33 cellular contexts compared by ENCODE assay signal in the genomic region with DNA sequence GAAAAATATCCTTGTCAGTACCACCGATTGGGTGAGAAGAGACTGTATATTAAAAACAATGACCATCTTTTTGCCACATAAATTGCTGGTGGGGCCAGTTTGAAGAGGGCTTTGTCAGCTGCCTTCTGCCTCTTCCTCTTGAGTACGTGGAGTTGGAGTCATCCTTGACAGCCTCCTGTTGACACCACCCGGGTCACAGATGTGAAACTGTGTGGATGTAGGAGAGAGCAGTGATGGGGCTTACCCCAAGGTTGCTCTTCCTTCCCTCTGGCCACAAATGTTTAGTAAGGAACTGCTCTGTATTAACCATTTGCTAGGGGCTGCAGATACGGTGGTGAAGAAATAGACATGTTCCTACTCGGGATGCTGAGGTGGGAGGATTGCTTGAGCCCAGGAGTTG. TPM values are rescaled to one million over a fixed set of nuclear protein-coding genes. Genes with fewer than 3 reads are reported as not detected.
DNase-seq lines count a peak whose midpoint lies in the region; ATAC-seq and TF ChIP-seq lines count a peak whose summit lies in the region.
"Had no signal": no experiment of that assay in that cellular context is flagged by ENCODE, and none has a peak within 500 bp of the region (broad histone marks: within the 10 kb centered on the region; RNA-seq: fewer than 3 reads in every experiment).

No MANE protein-coding gene starts in this region.

- H3K4me3 ChIP-seq in trophoblast cell (ENCODE audit: low read depth, low read length) = no peak overlapping the region
- H3K4me3 ChIP-seq: A549, colonic mucosa, ovary, SK-N-MC, skin epidermis, thoracic aorta, uterus had no signal

- H3K79me1 ChIP-seq in trophoblast cell (ENCODE audit: low read length) = no peaks in the 10 kb centered on the region

- H2BK12ac ChIP-seq in trophoblast cell (ENCODE audit: low read length) = no peak overlapping the region

- intact Hi-C loops in activated CD4-positive, alpha-beta memory T cell treated with anti-CD3 and anti-CD28 coated beads for 36 hours (cut with micrococcal nuclease) = no loop called here
- intact Hi-C loops in activated T-helper 1 cell treated with anti-CD3 and anti-CD28 coated beads, Interleukin-12 subunit alpha, Interleukin-12 subunit beta, Interleukin-2, Interleukin-4 antibody, amounts not matched to agents 30 ng/mL and 10 ng/mL and 1 ng/mL, durations not matched to agents 14 hours and 24 hours and 36 hours (cut with micrococcal nuclease) = no loop called here

- H2AFZ ChIP-seq in trophoblast cell (ENCODE audit: insufficient read depth, low read length, poor library complexity) = no peak overlapping the region

- H3K4me2 ChIP-seq in trophoblast cell (ENCODE audit: low read length) = no peak overlapping the region
- H3K4me2 ChIP-seq: A549 had no signal

- H3K4me1 ChIP-seq in trophoblast cell (ENCODE audit: control insufficient read depth in 1 of 2, insufficient read depth in 2 of 2, low read length in 2 of 2) = no peaks in the 10 kb centered on the region
- H3K4me1 ChIP-seq: A549, colonic mucosa, uterus had no signal

- no peak overlapping the region for H2BK5ac ChIP-seq in trophoblast cell (ENCODE audit: low read depth, low read length, poor library complexity)

- no peak for TF ChIP-seq CTCF in GM20000 (IDR thresholded peaks at IDR 0.05; ENCODE audit: extremely low read depth, missing control alignments)
- no peak for TF ChIP-seq CTCF in mesothelial cell of epicardium (IDR thresholded peaks at IDR 0.05; ENCODE audit: unreplicated experiment)

- peaks cover 1% of the 10 kb centered on the region for H3K79me2 ChIP-seq in trophoblast cell (ENCODE audit: control insufficient read depth, insufficient read depth, low read length, poor library complexity)

- no CpG with 5 or more reads among the region's 5 CpGs for WGBS in trophoblast cell (ENCODE audit: extremely low coverage, insufficient coverage, insufficient read length)

- ATAC-seq in HG03039 (IDR thresholded peaks at IDR 0.05; ENCODE audit: unreplicated experiment) = no peak
- ATAC-seq: activated CD4-positive, CD25-positive, alpha-beta regulatory T cell treated with anti-CD3 and anti-CD28 coated beads, Interleukin-2, amount 50 U/mL, for 24 hours; naive thymus-derived CD8-positive, alpha-beta T cell had no signal

- no peak overlapping the region for H2BK120ac ChIP-seq in trophoblast cell (ENCODE audit: insufficient read depth, low read length, poor library complexity)

- no peaks in the 10 kb centered on the region for H3K27me3 ChIP-seq in trophoblast cell (ENCODE audit: insufficient read depth, low read length)
- H3K27me3 ChIP-seq: colonic mucosa, ovary, uterus had no signal

- CTCF ChIA-PET in activated CD4-positive, alpha-beta memory T cell treated with anti-CD3 and anti-CD28 coated beads for 36 hours (lab: Charles Lee) = interaction anchor here (1.2 kb wide), 1 partner anchor 20 kb away, joined by 5 read pairs; no protein-coding TSS in a partner anchor
- CTCF ChIA-PET in activated CD4-positive, alpha-beta memory T cell treated with anti-CD3 and anti-CD28 coated beads, Interleukin-2, amount 10 ng/mL, durations not matched to agents 7 days and 5 days (lab: Charles Lee) = interaction anchor here (0.9 kb wide), 1 partner anchor 29 kb away, joined by 3 read pairs; no protein-coding TSS in a partner anchor

- no peak overlapping the region for H3K14ac ChIP-seq in trophoblast cell (ENCODE audit: low read length)

- peak overlapping the region; percentile 77 for H3K27ac Mint-ChIP-seq in activated CD4-positive, alpha-beta memory T cell treated with anti-CD3 and anti-CD28 coated beads for 36 hours
- no peak overlapping the region for H3K27ac Mint-ChIP-seq in activated CD4-positive, alpha-beta memory T cell treated with anti-CD3 and anti-CD28 coated beads, Interleukin-2, amount 10 ng/mL, durations not matched to agents 7 days and 5 days
- H3K27ac Mint-ChIP-seq in activated T-helper 1 cell treated with anti-CD3 and anti-CD28 coated beads, Interleukin-12 subunit alpha, Interleukin-12 subunit beta, Interleukin-2, Interleukin-4 antibody, amounts not matched to agents 30 ng/mL and 10 ng/mL and 1 ng/mL, durations not matched to agents 14 hours and 24 hours and 36 hours = peak overlapping the region; percentile 69
- no peak overlapping the region for H3K27ac Mint-ChIP-seq in mesothelial cell of epicardium

- POLR2A ChIA-PET in activated CD4-positive, alpha-beta memory T cell treated with anti-CD3 and anti-CD28 coated beads for 36 hours (lab: Charles Lee) = interaction anchor here (0.6 kb wide), 1 partner anchor 8 kb away, joined by 3 read pairs; no protein-coding TSS in a partner anchor
- POLR2A ChIA-PET in activated CD4-positive, alpha-beta memory T cell treated with anti-CD3 and anti-CD28 coated beads, Interleukin-2, amount 10 ng/mL, durations not matched to agents 7 days and 5 days (lab: Charles Lee) = no interaction called here

- H4K91ac ChIP-seq in trophoblast cell (ENCODE audit: low read depth, low read length) = no peak overlapping the region

- H4K12ac ChIP-seq in trophoblast cell (ENCODE audit: low read depth, low read length) = no peak overlapping the region

- H3K9me3 ChIP-seq in trophoblast cell (ENCODE audit: insufficient read depth, low read depth, low read length) = no peaks in the 10 kb centered on the region
- H3K9me3 ChIP-seq: A549, colonic mucosa, ovary, thoracic aorta, uterus had no signal

- DNase-seq in activated CD4-positive, alpha-beta memory T cell treated with anti-CD3 and anti-CD28 coated beads for 36 hours = peak; percentile 58
- DNase-seq in activated CD4-positive, alpha-beta memory T cell treated with anti-CD3 and anti-CD28 coated beads, Interleukin-2, amount 10 ng/mL, durations not matched to agents 7 days and 5 days = no peak
- DNase-seq in GDM1 (lab: John Stamatoyannopoulos, UW) (peak; percentile 4), trophoblast cell (no peak), GM20000 (ENCODE audit: low spot score) (no peak), mesothelial cell of epicardium (ENCODE audit: low spot score in 2 of 2, unreplicated experiment in 2 of 2) (no peak)
- DNase-seq in activated T-helper 1 cell treated with anti-CD3 and anti-CD28 coated beads, Interleukin-12 subunit alpha, Interleukin-12 subunit beta, Interleukin-2, Interleukin-4 antibody, amounts not matched to agents 30 ng/mL and 10 ng/mL and 1 ng/mL, durations not matched to agents 14 hours and 24 hours and 36 hours (ENCODE audit: low spot score) = no peak
- DNase-seq: activated CD8-positive, alpha-beta memory T cell treated with anti-CD3 and anti-CD28 coated beads, Interleukin-2, amount 50 U/mL, for 4 hours; activated gamma-delta T cell treated with Interleukin-2 at 50 U/mL for 16 hours; AML-193; aorta; CD8-positive, alpha-beta memory T cell; colonic mucosa; DMS 273 treated with DMSO at 0.1 percent for 48 hours; effector CD8-positive, alpha-beta T cell; EL; kidney; naive thymus-derived CD8-positive, alpha-beta T cell; NCI-H146; NCI-H2107; NCI-H82; ovary; retina; RPMI8226; stimulated activated CD4-positive, alpha-beta T cell treated with anti-CD3 and anti-CD28 coated beads, Interleukin-4, amount 100 ng/mL, for 1 hour; stimulated activated naive CD4-positive, alpha-beta T cell; uterus had no signal

- H3K23ac ChIP-seq in trophoblast cell (ENCODE audit: low read length) = no peak overlapping the region

- peak overlapping the region; percentile 47 for H3K4ac ChIP-seq in trophoblast cell (ENCODE audit: low read depth, low read length)

- H3K9me3 Mint-ChIP-seq in activated CD4-positive, alpha-beta memory T cell treated with anti-CD3 and anti-CD28 coated beads for 36 hours = no peaks in the 10 kb centered on the region
- H3K9me3 Mint-ChIP-seq in activated CD4-positive, alpha-beta memory T cell treated with anti-CD3 and anti-CD28 coated beads, Interleukin-2, amount 10 ng/mL, durations not matched to agents 7 days and 5 days = no peaks in the 10 kb centered on the region
- peaks cover 3% of the 10 kb centered on the region for H3K9me3 Mint-ChIP-seq in activated T-helper 1 cell treated with anti-CD3 and anti-CD28 coated beads, Interleukin-12 subunit alpha, Interleukin-12 subunit beta, Interleukin-2, Interleukin-4 antibody, amounts not matched to agents 30 ng/mL and 10 ng/mL and 1 ng/mL, durations not matched to agents 14 hours and 24 hours and 36 hours
- H3K9me3 Mint-ChIP-seq in mesothelial cell of epicardium = no peaks in the 10 kb centered on the region
- H3K9me3 Mint-ChIP-seq: CD8-positive, alpha-beta memory T cell; naive thymus-derived CD8-positive, alpha-beta T cell had no signal

- peaks cover 44% of the 10 kb centered on the region for H3K4me1 Mint-ChIP-seq in activated CD4-positive, alpha-beta memory T cell treated with anti-CD3 and anti-CD28 coated beads for 36 hours (ENCODE audit: low read depth)
- peaks cover 25% of the 10 kb centered on the region for H3K4me1 Mint-ChIP-seq in activated CD4-positive, alpha-beta memory T cell treated with anti-CD3 and anti-CD28 coated beads, Interleukin-2, amount 10 ng/mL, durations not matched to agents 7 days and 5 days
- H3K4me1 Mint-ChIP-seq in activated T-helper 1 cell treated with anti-CD3 and anti-CD28 coated beads, Interleukin-12 subunit alpha, Interleukin-12 subunit beta, Interleukin-2, Interleukin-4 antibody, amounts not matched to agents 30 ng/mL and 10 ng/mL and 1 ng/mL, durations not matched to agents 14 hours and 24 hours and 36 hours (ENCODE audit: low read depth) = peaks cover 22% of the 10 kb centered on the region
- H3K4me1 Mint-ChIP-seq in mesothelial cell of epicardium = no peaks in the 10 kb centered on the region

- peak overlapping the region; percentile 21 for H3K4me3 Mint-ChIP-seq in activated CD4-positive, alpha-beta memory T cell treated with anti-CD3 and anti-CD28 coated beads for 36 hours
- no peak overlapping the region for H3K4me3 Mint-ChIP-seq in activated CD4-positive, alpha-beta memory T cell treated with anti-CD3 and anti-CD28 coated beads, Interleukin-2, amount 10 ng/mL, durations not matched to agents 7 days and 5 days
- peak overlapping the region; percentile 6 for H3K4me3 Mint-ChIP-seq in activated T-helper 1 cell treated with anti-CD3 and anti-CD28 coated beads, Interleukin-12 subunit alpha, Interleukin-12 subunit beta, Interleukin-2, Interleukin-4 antibody, amounts not matched to agents 30 ng/mL and 10 ng/mL and 1 ng/mL, durations not matched to agents 14 hours and 24 hours and 36 hours
- no peak overlapping the region for H3K4me3 Mint-ChIP-seq in mesothelial cell of epicardium

- H4K8ac ChIP-seq in trophoblast cell (ENCODE audit: low read depth, low read length) = no peak overlapping the region

- H3K27me3 Mint-ChIP-seq in activated CD4-positive, alpha-beta memory T cell treated with anti-CD3 and anti-CD28 coated beads for 36 hours = no peaks in the 10 kb centered on the region
- no peaks in the 10 kb centered on the region for H3K27me3 Mint-ChIP-seq in activated CD4-positive, alpha-beta memory T cell treated with anti-CD3 and anti-CD28 coated beads, Interleukin-2, amount 10 ng/mL, durations not matched to agents 7 days and 5 days
- H3K27me3 Mint-ChIP-seq in activated T-helper 1 cell treated with anti-CD3 and anti-CD28 coated beads, Interleukin-12 subunit alpha, Interleukin-12 subunit beta, Interleukin-2, Interleukin-4 antibody, amounts not matched to agents 30 ng/mL and 10 ng/mL and 1 ng/mL, durations not matched to agents 14 hours and 24 hours and 36 hours (ENCODE audit: insufficient read depth) = no peaks in the 10 kb centered on the region
- no peaks in the 10 kb centered on the region for H3K27me3 Mint-ChIP-seq in mesothelial cell of epicardium (ENCODE audit: low read depth)
- H3K27me3 Mint-ChIP-seq: CD8-positive, alpha-beta memory T cell; naive thymus-derived CD8-positive, alpha-beta T cell had no signal

- no peak overlapping the region for H3K18ac ChIP-seq in trophoblast cell (ENCODE audit: low read length)

- no peak overlapping the region for H2AK5ac ChIP-seq in trophoblast cell (ENCODE audit: low read length)

- H3K36me3 Mint-ChIP-seq in activated CD4-positive, alpha-beta memory T cell treated with anti-CD3 and anti-CD28 coated beads for 36 hours = peaks cover 6% of the 10 kb centered on the region
- peaks cover 16% of the 10 kb centered on the region for H3K36me3 Mint-ChIP-seq in activated CD4-positive, alpha-beta memory T cell treated with anti-CD3 and anti-CD28 coated beads, Interleukin-2, amount 10 ng/mL, durations not matched to agents 7 days and 5 days (ENCODE audit: low read depth)
- H3K36me3 Mint-ChIP-seq in activated T-helper 1 cell treated with anti-CD3 and anti-CD28 coated beads, Interleukin-12 subunit alpha, Interleukin-12 subunit beta, Interleukin-2, Interleukin-4 antibody, amounts not matched to agents 30 ng/mL and 10 ng/mL and 1 ng/mL, durations not matched to agents 14 hours and 24 hours and 36 hours (ENCODE audit: low read depth) = peaks cover 15% of the 10 kb centered on the region
- H3K36me3 Mint-ChIP-seq in mesothelial cell of epicardium = no peaks in the 10 kb centered on the region

- H3K27ac ChIP-seq in trophoblast cell (ENCODE audit: low read depth, low read length) = no peak overlapping the region
- H3K27ac ChIP-seq: A549, colonic mucosa, ovary, skin epidermis, thoracic aorta, uterus had no signal

- H3K36me3 ChIP-seq in trophoblast cell (ENCODE audit: control insufficient read depth in 1 of 2, insufficient read depth in 2 of 2, low read length in 2 of 2) = peaks cover 2 to 6% of the 10 kb centered on the region in 2 experiments
- H3K36me3 ChIP-seq: colonic mucosa, ovary, thoracic aorta, uterus had no signal

- H3K9ac ChIP-seq in trophoblast cell (ENCODE audit: low read length) = no peak overlapping the region

RNA-seq across cellular contexts. Expression of a gene that starts 12.2 kb away (rescaled TPM):
- total RNA-seq in activated CD4-positive, alpha-beta memory T cell treated with anti-CD3 and anti-CD28 coated beads for 36 hours = 100 to 1,000 TPM; 137 to 145 TPM
- total RNA-seq in activated CD4-positive, alpha-beta memory T cell treated with anti-CD3 and anti-CD28 coated beads, Interleukin-2, amount 10 ng/mL, durations not matched to agents 7 days and 5 days = 10 to 100 TPM; 88.1 to 92.3 TPM
- 163 TPM in 2 replicates for total RNA-seq in activated T-helper 1 cell treated with anti-CD3 and anti-CD28 coated beads, Interleukin-12 subunit alpha, Interleukin-12 subunit beta, Interleukin-2, Interleukin-4 antibody, amounts not matched to agents 30 ng/mL and 10 ng/mL and 1 ng/mL, durations not matched to agents 14 hours and 24 hours and 36 hours
- 60.9 and 63.8 TPM in 2 replicates for polyA plus RNA-seq in trophoblast cell (2013)
- 75.6 to 86.3 TPM (median 81.1 TPM) in 3 replicates for total RNA-seq in mesothelial cell of epicardium

RNA-seq across cellular contexts. Expression of a gene that starts 21.5 kb away (rescaled TPM):
- 1,000 to 10,000 TPM; 1,833 TPM for total RNA-seq in activated CD4-positive, alpha-beta memory T cell treated with anti-CD3 and anti-CD28 coated beads for 36 hours
- total RNA-seq in activated CD4-positive, alpha-beta memory T cell treated with anti-CD3 and anti-CD28 coated beads, Interleukin-2, amount 10 ng/mL, durations not matched to agents 7 days and 5 days = 100 to 1,000 TPM; 911 to 941 TPM
- 1,690 and 1,698 TPM in 2 replicates for total RNA-seq in activated T-helper 1 cell treated with anti-CD3 and anti-CD28 coated beads, Interleukin-12 subunit alpha, Interleukin-12 subunit beta, Interleukin-2, Interleukin-4 antibody, amounts not matched to agents 30 ng/mL and 10 ng/mL and 1 ng/mL, durations not matched to agents 14 hours and 24 hours and 36 hours
- polyA plus RNA-seq in trophoblast cell (2013) = 1,595 and 1,657 TPM in 2 replicates
- total RNA-seq in mesothelial cell of epicardium = 1,628 to 1,718 TPM (median 1,717 TPM) in 3 replicates

RNA-seq across cellular contexts. Expression of a gene that starts 48.7 kb away (rescaled TPM):
- total RNA-seq in activated CD4-positive, alpha-beta memory T cell treated with anti-CD3 and anti-CD28 coated beads for 36 hours = 10 to 100 TPM; 24.0 to 24.4 TPM
- 10 to 100 TPM; 37.5 to 39.4 TPM for total RNA-seq in activated CD4-positive, alpha-beta memory T cell treated with anti-CD3 and anti-CD28 coated beads, Interleukin-2, amount 10 ng/mL, durations not matched to agents 7 days and 5 days
- 32.3 and 36.9 TPM in 2 replicates for total RNA-seq in activated T-helper 1 cell treated with anti-CD3 and anti-CD28 coated beads, Interleukin-12 subunit alpha, Interleukin-12 subunit beta, Interleukin-2, Interleukin-4 antibody, amounts not matched to agents 30 ng/mL and 10 ng/mL and 1 ng/mL, durations not matched to agents 14 hours and 24 hours and 36 hours
- polyA plus RNA-seq in trophoblast cell (2013) = 9.2 and 10.2 TPM in 2 replicates
- total RNA-seq in mesothelial cell of epicardium = 75.4 to 89.8 TPM (median 77.3 TPM) in 3 replicates

Comparison
In these comparisons a context has a peak if more than half of its experiments do, and no peak if none do; other contexts are left out.
1. DNase-seq: peak in activated CD4-positive, alpha-beta memory T cell treated with anti-CD3 and anti-CD28 coated beads for 36 hours (single experiment) and GDM1 (single experiment); none in activated CD4-positive, alpha-beta memory T cell treated with anti-CD3 and anti-CD28 coated beads, Interleukin-2, amount 10 ng/mL, durations not matched to agents 7 days and 5 days (single experiment), activated T-helper 1 cell treated with anti-CD3 and anti-CD28 coated beads, Interleukin-12 subunit alpha, Interleukin-12 subunit beta, Interleukin-2, Interleukin-4 antibody, amounts not matched to agents 30 ng/mL and 10 ng/mL and 1 ng/mL, durations not matched to agents 14 hours and 24 hours and 36 hours (single experiment), trophoblast cell (0 of 2), GM20000 (single experiment) and mesothelial cell of epicardium (0 of 2).
2. H3K27ac Mint-ChIP-seq: peak in activated CD4-positive, alpha-beta memory T cell treated with anti-CD3 and anti-CD28 coated beads for 36 hours (single experiment) and activated T-helper 1 cell treated with anti-CD3 and anti-CD28 coated beads, Interleukin-12 subunit alpha, Interleukin-12 subunit beta, Interleukin-2, Interleukin-4 antibody, amounts not matched to agents 30 ng/mL and 10 ng/mL and 1 ng/mL, durations not matched to agents 14 hours and 24 hours and 36 hours (single experiment); none in activated CD4-positive, alpha-beta memory T cell treated with anti-CD3 and anti-CD28 coated beads, Interleukin-2, amount 10 ng/mL, durations not matched to agents 7 days and 5 days (single experiment) and mesothelial cell of epicardium (single experiment).
3. H3K4me3 Mint-ChIP-seq: peak in activated CD4-positive, alpha-beta memory T cell treated with anti-CD3 and anti-CD28 coated beads for 36 hours (single experiment) and activated T-helper 1 cell treated with anti-CD3 and anti-CD28 coated beads, Interleukin-12 subunit alpha, Interleukin-12 subunit beta, Interleukin-2, Interleukin-4 antibody, amounts not matched to agents 30 ng/mL and 10 ng/mL and 1 ng/mL, durations not matched to agents 14 hours and 24 hours and 36 hours (single experiment); none in activated CD4-positive, alpha-beta memory T cell treated with anti-CD3 and anti-CD28 coated beads, Interleukin-2, amount 10 ng/mL, durations not matched to agents 7 days and 5 days (single experiment) and mesothelial cell of epicardium (single experiment).